In genomic region chr9:5764130-5764868, GRCh38 we compare ENCODE assay signal across 11 cellular contexts.
DNase-seq lines count a peak whose midpoint lies in the region; ATAC-seq lines count a peak whose summit lies in the region.
"Had no signal": no experiment of that assay in that cellular context is flagged by ENCODE, and none has a peak within 500 bp of the region (broad histone marks: within the 10 kb centered on the region; RNA-seq: fewer than 3 reads in every experiment).

No MANE protein-coding gene starts in this region.

- H3K4me3 Mint-ChIP-seq in T-helper 2 cell treated with Interferon-gamma antibody and Interleukin-4, amounts not matched to agents 5 μg/mL and 100 μg/mL, for 36 hours = no peak overlapping the region
- H3K4me3 Mint-ChIP-seq: naive thymus-derived CD4-positive, alpha-beta T cell had no signal

- no peak overlapping the region for H3K27ac Mint-ChIP-seq in T-helper 2 cell treated with Interferon-gamma antibody and Interleukin-4, amounts not matched to agents 5 μg/mL and 100 μg/mL, for 36 hours

- H3K9me3 Mint-ChIP-seq in T-helper 2 cell treated with Interferon-gamma antibody and Interleukin-4, amounts not matched to agents 5 μg/mL and 100 μg/mL, for 36 hours = no peaks in the 10 kb centered on the region
- H3K9me3 Mint-ChIP-seq: naive thymus-derived CD4-positive, alpha-beta T cell had no signal

- no peaks in the 10 kb centered on the region for H3K27me3 Mint-ChIP-seq in T-helper 2 cell treated with Interferon-gamma antibody and Interleukin-4, amounts not matched to agents 5 μg/mL and 100 μg/mL, for 36 hours (ENCODE audit: low read depth)
- H3K27me3 Mint-ChIP-seq: naive thymus-derived CD4-positive, alpha-beta T cell had no signal

- peaks cover 47% of the 10 kb centered on the region for H3K36me3 Mint-ChIP-seq in T-helper 2 cell treated with Interferon-gamma antibody and Interleukin-4, amounts not matched to agents 5 μg/mL and 100 μg/mL, for 36 hours (ENCODE audit: low read depth)

- peak; percentile 14 for DNase-seq in T-helper 2 cell treated with Interferon-gamma antibody and Interleukin-4, amounts not matched to agents 5 μg/mL and 100 μg/mL, for 36 hours (ENCODE audit: low spot score)
- DNase-seq in G401 (ENCODE audit: low spot score) = no peak
- DNase-seq in activated effector memory CD4-positive, alpha-beta T cell treated with anti-CD3 and anti-CD28 coated beads, Interleukin-2, amount 50 U/mL, for 16 hours = no peak
- no peak for DNase-seq in activated CD4-positive, CD25-positive, alpha-beta regulatory T cell (lab: John Stamatoyannopoulos, UW)
- DNase-seq in DMS79 (lab: John Stamatoyannopoulos, UW) = no peak
- DNase-seq: activated CD4-positive, CD25-positive, alpha-beta regulatory T cell treated with anti-CD3 and anti-CD28 coated beads, Interleukin-2, amount 50 U/mL, for 72 hours; gastrocnemius medialis; naive thymus-derived CD4-positive, alpha-beta T cell had no signal

- H3K4me1 Mint-ChIP-seq in T-helper 2 cell treated with Interferon-gamma antibody and Interleukin-4, amounts not matched to agents 5 μg/mL and 100 μg/mL, for 36 hours (ENCODE audit: low read depth) = peaks cover 18% of the 10 kb centered on the region

- in situ Hi-C loops in G401 (cut with HindIII; ENCODE audit: low sequenced_read_pairs) = no loop called here

- ATAC-seq in GM18498 (IDR thresholded peaks at IDR 0.05; ENCODE audit: unreplicated experiment) = peak; percentile 80
- peak; percentile 92 for ATAC-seq in GM19372 (IDR thresholded peaks at IDR 0.05; ENCODE audit: low read depth, unreplicated experiment)
- peak; percentile 82 for ATAC-seq in HG02973 (IDR thresholded peaks at IDR 0.05; ENCODE audit: unreplicated experiment)
- ATAC-seq: naive thymus-derived CD4-positive, alpha-beta T cell had no signal
